ENCODE assay signal across 29 cellular contexts in the genomic region with DNA sequence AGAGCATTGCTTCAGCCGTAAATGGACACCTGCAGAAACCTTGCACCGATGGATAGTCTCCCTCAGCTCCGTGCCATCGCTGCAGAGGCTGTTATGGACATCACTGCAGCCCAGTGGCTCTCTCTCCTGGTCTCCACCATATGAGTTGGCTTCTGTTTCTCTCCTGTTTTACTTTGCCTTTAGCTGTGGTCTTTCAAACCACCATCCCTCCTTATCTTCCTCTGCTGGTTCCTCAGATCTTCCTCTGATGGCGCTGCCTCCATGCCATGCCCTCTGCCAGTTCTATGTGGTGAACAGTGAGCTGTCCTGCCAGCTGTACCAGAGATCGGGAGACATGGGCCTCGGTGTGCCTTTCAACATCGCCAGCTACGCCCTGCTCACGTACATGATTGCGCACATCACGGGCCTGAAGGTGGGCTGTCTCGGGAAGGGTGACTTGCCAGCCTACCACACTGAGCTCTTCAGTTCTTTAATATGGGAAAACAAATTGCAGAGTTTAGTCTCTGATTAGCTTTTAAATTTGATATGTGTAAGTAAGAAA. TPM values are rescaled to one million over a fixed set of nuclear protein-coding genes. Genes with fewer than 3 reads are reported as not detected.
DNase-seq lines count a peak whose midpoint lies in the region; ATAC-seq and TF ChIP-seq lines count a peak whose summit lies in the region.
"Had no signal": no experiment of that assay in that cellular context is flagged by ENCODE, and none has a peak within 500 bp of the region (broad histone marks: within the 10 kb centered on the region; RNA-seq: fewer than 3 reads in every experiment).

No MANE protein-coding gene starts in this region.

- H3K79me2 ChIP-seq in neural progenitor cell (ENCODE audit: low read depth): peaks cover 12% of the 10 kb centered on the region

- H3K27me3 Mint-ChIP-seq in activated CD8-positive, alpha-beta T cell treated with anti-CD3 and anti-CD28 coated beads, Interleukin-2, amount 10 ng/mL, durations not matched to agents 7 days and 5 days (ENCODE audit: low read depth): no peaks in the 10 kb centered on the region
- no peaks in the 10 kb centered on the region for H3K27me3 Mint-ChIP-seq in activated CD8-positive, alpha-beta T cell treated with anti-CD3 and anti-CD28 coated beads for 36 hours
- H3K27me3 Mint-ChIP-seq in Caco-2 (ENCODE audit: insufficient read depth, unreplicated experiment) (peaks cover 3% of the 10 kb centered on the region), neural progenitor cell (ENCODE audit: insufficient read depth, low read depth) (peaks cover 3% of the 10 kb centered on the region)
- no peaks in the 10 kb centered on the region for H3K27me3 Mint-ChIP-seq in activated T-helper 1 cell treated with anti-CD3 and anti-CD28 coated beads, Interleukin-12 subunit alpha, Interleukin-12 subunit beta, Interleukin-2, Interleukin-4 antibody, amounts not matched to agents 30 ng/mL and 10 ng/mL and 1 ng/mL, durations not matched to agents 14 hours and 24 hours and 36 hours (ENCODE audit: insufficient read depth)
- H3K27me3 Mint-ChIP-seq: CD4-positive, alpha-beta T cell; naive thymus-derived CD4-positive, alpha-beta T cell had no signal

- DNase-seq in activated CD8-positive, alpha-beta T cell treated with anti-CD3 and anti-CD28 coated beads, Interleukin-2, amount 10 ng/mL, durations not matched to agents 7 days and 5 days: no peak
- DNase-seq in activated CD8-positive, alpha-beta T cell treated with anti-CD3 and anti-CD28 coated beads for 36 hours: no peak
- DNase-seq in Caco-2 (no peak), neural progenitor cell (ENCODE audit: low spot score) (no peak), epidermal melanocyte (ENCODE audit: insufficient read length, low spot score) (no peak), occipital lobe (lab: John Stamatoyannopoulos, UW) (no peak)
- DNase-seq in activated T-helper 1 cell treated with anti-CD3 and anti-CD28 coated beads, Interleukin-12 subunit alpha, Interleukin-12 subunit beta, Interleukin-2, Interleukin-4 antibody, amounts not matched to agents 30 ng/mL and 10 ng/mL and 1 ng/mL, durations not matched to agents 14 hours and 24 hours and 36 hours (ENCODE audit: low spot score): no peak
- DNase-seq: activated CD4-positive, alpha-beta T cell treated with anti-CD3 and anti-CD28 coated beads, Interleukin-2, amount 50 U/mL, for 48 hours; activated CD4-positive, CD25-positive, alpha-beta regulatory T cell; amniotic stem cell; brain microvascular endothelial cell; CD4-positive, alpha-beta T cell; H7; KG1; kidney glomerular epithelial cell; lower lobe of right lung; naive thymus-derived CD4-positive, alpha-beta T cell; NCI-H1092 treated with DMSO at 0.1 percent for 48 hours; NCI-H187; NCI-H2171 treated with DMSO at 0.1 percent for 48 hours; NCI-H510A; RPMI8226; stimulated activated CD4-positive, alpha-beta T cell treated with anti-CD3 and anti-CD28 coated beads, Interleukin-15, amount 100 ng/mL, for 24 hours; stimulated activated CD4-positive, alpha-beta T cell treated with anti-CD3 and anti-CD28 coated beads, Interleukin-4, amount 100 ng/mL, for 4 hours; substantia nigra; upper lobe of left lung had no signal

- no peaks in the 10 kb centered on the region for H3F3A ChIP-seq in neural progenitor cell (ENCODE audit: low read depth)

- peak overlapping the region; percentile 3 for H3K27ac Mint-ChIP-seq in activated CD8-positive, alpha-beta T cell treated with anti-CD3 and anti-CD28 coated beads, Interleukin-2, amount 10 ng/mL, durations not matched to agents 7 days and 5 days
- H3K27ac Mint-ChIP-seq in activated CD8-positive, alpha-beta T cell treated with anti-CD3 and anti-CD28 coated beads for 36 hours: no peak overlapping the region
- H3K27ac Mint-ChIP-seq in Caco-2 (ENCODE audit: unreplicated experiment) (peak overlapping the region; percentile 58), neural progenitor cell (no peak overlapping the region)
- peak overlapping the region; percentile 14 for H3K27ac Mint-ChIP-seq in activated T-helper 1 cell treated with anti-CD3 and anti-CD28 coated beads, Interleukin-12 subunit alpha, Interleukin-12 subunit beta, Interleukin-2, Interleukin-4 antibody, amounts not matched to agents 30 ng/mL and 10 ng/mL and 1 ng/mL, durations not matched to agents 14 hours and 24 hours and 36 hours
- H3K27ac Mint-ChIP-seq: CD4-positive, alpha-beta T cell had no signal

- H3K4me1 ChIP-seq in Caco-2: no peaks in the 10 kb centered on the region; the same call in 1 of the 2 replicates
- no peaks in the 10 kb centered on the region for H3K4me1 ChIP-seq in neural progenitor cell
- H3K4me1 ChIP-seq: lower lobe of right lung, SJSA1, upper lobe of left lung had no signal

- no peak overlapping the region for H3K27ac ChIP-seq in neural progenitor cell
- H3K27ac ChIP-seq: brain microvascular endothelial cell, gastroesophageal sphincter, lower lobe of right lung, SJSA1, upper lobe of left lung had no signal

- CTCF ChIA-PET in activated CD8-positive, alpha-beta T cell treated with anti-CD3 and anti-CD28 coated beads, Interleukin-2, amount 10 ng/mL, durations not matched to agents 7 days and 5 days (lab: Charles Lee): interaction anchor here (2.7 kb wide), 1 partner anchor 46 kb away, joined by 9 read pairs; no protein-coding TSS in a partner anchor
- CTCF ChIA-PET in activated CD8-positive, alpha-beta T cell treated with anti-CD3 and anti-CD28 coated beads for 36 hours (lab: Charles Lee): interaction anchor here (1.1 to 2.1 kb wide), 3 partner anchors 10 to 46 kb away, joined by 4 to 6 read pairs (median 4); no protein-coding TSS in a partner anchor
- CTCF ChIA-PET in Caco-2 (lab: Charles Lee): no interaction called here

- no peaks in the 10 kb centered on the region for H3K9me3 Mint-ChIP-seq in activated CD8-positive, alpha-beta T cell treated with anti-CD3 and anti-CD28 coated beads, Interleukin-2, amount 10 ng/mL, durations not matched to agents 7 days and 5 days (ENCODE audit: insufficient read depth)
- H3K9me3 Mint-ChIP-seq in activated CD8-positive, alpha-beta T cell treated with anti-CD3 and anti-CD28 coated beads for 36 hours: peaks cover 4% of the 10 kb centered on the region
- H3K9me3 Mint-ChIP-seq in Caco-2 (ENCODE audit: unreplicated experiment) (peaks cover 10% of the 10 kb centered on the region), neural progenitor cell (peaks cover 8% of the 10 kb centered on the region)
- no peaks in the 10 kb centered on the region for H3K9me3 Mint-ChIP-seq in activated T-helper 1 cell treated with anti-CD3 and anti-CD28 coated beads, Interleukin-12 subunit alpha, Interleukin-12 subunit beta, Interleukin-2, Interleukin-4 antibody, amounts not matched to agents 30 ng/mL and 10 ng/mL and 1 ng/mL, durations not matched to agents 14 hours and 24 hours and 36 hours

- no peak overlapping the region for H3K9ac ChIP-seq in neural progenitor cell

- H3K27me3 ChIP-seq in Caco-2 (replicated peaks; ENCODE audit: control insufficient read depth, insufficient read depth, low read length) (no peaks in the 10 kb centered on the region), neural progenitor cell (no peaks in the 10 kb centered on the region)
- H3K27me3 ChIP-seq: brain microvascular endothelial cell, gastroesophageal sphincter, SJSA1, upper lobe of left lung had no signal

- H3K36me3 Mint-ChIP-seq in activated CD8-positive, alpha-beta T cell treated with anti-CD3 and anti-CD28 coated beads, Interleukin-2, amount 10 ng/mL, durations not matched to agents 7 days and 5 days (ENCODE audit: low read depth): peaks cover 76% of the 10 kb centered on the region
- H3K36me3 Mint-ChIP-seq in activated CD8-positive, alpha-beta T cell treated with anti-CD3 and anti-CD28 coated beads for 36 hours (ENCODE audit: low read depth): peaks cover 70% of the 10 kb centered on the region
- H3K36me3 Mint-ChIP-seq in Caco-2 (ENCODE audit: insufficient read depth, unreplicated experiment) (peaks cover 80% of the 10 kb centered on the region), neural progenitor cell (peaks cover 49% of the 10 kb centered on the region)
- peaks cover 55% of the 10 kb centered on the region for H3K36me3 Mint-ChIP-seq in activated T-helper 1 cell treated with anti-CD3 and anti-CD28 coated beads, Interleukin-12 subunit alpha, Interleukin-12 subunit beta, Interleukin-2, Interleukin-4 antibody, amounts not matched to agents 30 ng/mL and 10 ng/mL and 1 ng/mL, durations not matched to agents 14 hours and 24 hours and 36 hours (ENCODE audit: low read depth)

- no peak overlapping the region for H3K4me3 Mint-ChIP-seq in activated CD8-positive, alpha-beta T cell treated with anti-CD3 and anti-CD28 coated beads, Interleukin-2, amount 10 ng/mL, durations not matched to agents 7 days and 5 days
- no peak overlapping the region for H3K4me3 Mint-ChIP-seq in activated CD8-positive, alpha-beta T cell treated with anti-CD3 and anti-CD28 coated beads for 36 hours
- H3K4me3 Mint-ChIP-seq in Caco-2 (ENCODE audit: unreplicated experiment): peak overlapping the region; percentile 44
- H3K4me3 Mint-ChIP-seq in activated T-helper 1 cell treated with anti-CD3 and anti-CD28 coated beads, Interleukin-12 subunit alpha, Interleukin-12 subunit beta, Interleukin-2, Interleukin-4 antibody, amounts not matched to agents 30 ng/mL and 10 ng/mL and 1 ng/mL, durations not matched to agents 14 hours and 24 hours and 36 hours: no peak overlapping the region
- peak overlapping the region; percentile 10 for H3K4me3 Mint-ChIP-seq in neural progenitor cell
- H3K4me3 Mint-ChIP-seq: CD4-positive, alpha-beta T cell; naive thymus-derived CD4-positive, alpha-beta T cell had no signal

- intact Hi-C loops in activated CD8-positive, alpha-beta T cell treated with anti-CD3 and anti-CD28 coated beads for 36 hours (cut with micrococcal nuclease): no loop called here
- intact Hi-C loops in Caco-2 (cut with micrococcal nuclease; ENCODE audit: unreplicated experiment): no loop called here
- intact Hi-C loops in activated T-helper 1 cell treated with anti-CD3 and anti-CD28 coated beads, Interleukin-12 subunit alpha, Interleukin-12 subunit beta, Interleukin-2, Interleukin-4 antibody, amounts not matched to agents 30 ng/mL and 10 ng/mL and 1 ng/mL, durations not matched to agents 14 hours and 24 hours and 36 hours (cut with micrococcal nuclease): loop anchor here (5.0 kb wide), 1 partner anchor 42 kb away; a partner anchor contains a TSS

- H3K4me1 Mint-ChIP-seq in activated CD8-positive, alpha-beta T cell treated with anti-CD3 and anti-CD28 coated beads, Interleukin-2, amount 10 ng/mL, durations not matched to agents 7 days and 5 days (ENCODE audit: low read depth): peaks cover 17% of the 10 kb centered on the region
- peaks cover 6% of the 10 kb centered on the region for H3K4me1 Mint-ChIP-seq in activated CD8-positive, alpha-beta T cell treated with anti-CD3 and anti-CD28 coated beads for 36 hours (ENCODE audit: low read depth)
- H3K4me1 Mint-ChIP-seq in Caco-2 (ENCODE audit: low read depth, unreplicated experiment) (peaks cover 19% of the 10 kb centered on the region), neural progenitor cell (no peaks in the 10 kb centered on the region)
- H3K4me1 Mint-ChIP-seq in activated T-helper 1 cell treated with anti-CD3 and anti-CD28 coated beads, Interleukin-12 subunit alpha, Interleukin-12 subunit beta, Interleukin-2, Interleukin-4 antibody, amounts not matched to agents 30 ng/mL and 10 ng/mL and 1 ng/mL, durations not matched to agents 14 hours and 24 hours and 36 hours (ENCODE audit: low read depth): peaks cover 35% of the 10 kb centered on the region

- H3K4me2 ChIP-seq in neural progenitor cell: no peak overlapping the region

- POLR2A ChIA-PET in activated CD8-positive, alpha-beta T cell treated with anti-CD3 and anti-CD28 coated beads, Interleukin-2, amount 10 ng/mL, durations not matched to agents 7 days and 5 days (lab: Charles Lee): interaction anchor here (0.8 to 1.6 kb wide), 4 partner anchors 10 to 40 kb away, joined by 4 to 13 read pairs (median 6); a partner anchor contains a TSS
- POLR2A ChIA-PET in activated CD8-positive, alpha-beta T cell treated with anti-CD3 and anti-CD28 coated beads for 36 hours (lab: Charles Lee): interaction anchor here (0.7 to 4.7 kb wide), 6 partner anchors 9 to 133 kb away, joined by 3 to 41 read pairs (median 5); a partner anchor contains a TSS
- POLR2A ChIA-PET in Caco-2 (lab: Charles Lee): no interaction called here

- no peak for ATAC-seq in activated CD8-positive, alpha-beta T cell treated with anti-CD3 and anti-CD28 coated beads, Interleukin-2, amount 10 ng/mL, durations not matched to agents 7 days and 5 days
- no peak for ATAC-seq in activated CD8-positive, alpha-beta T cell treated with anti-CD3 and anti-CD28 coated beads for 36 hours
- no peak for ATAC-seq in HG03025 (IDR thresholded peaks at IDR 0.05; ENCODE audit: low FRiP score, unreplicated experiment)
- ATAC-seq: gastroesophageal sphincter; lower lobe of right lung; naive thymus-derived CD4-positive, alpha-beta T cell had no signal

- H3K36me3 ChIP-seq in Caco-2 (ENCODE audit: control insufficient read depth, insufficient read depth, low read length) (peaks cover 4% of the 10 kb centered on the region), neural progenitor cell (peaks cover 29% of the 10 kb centered on the region)

- H3K9me3 ChIP-seq in Caco-2 (no peaks in the 10 kb centered on the region), neural progenitor cell (ENCODE audit: low read depth) (no peaks in the 10 kb centered on the region)
- H3K9me3 ChIP-seq: gastroesophageal sphincter, lower lobe of right lung, SJSA1, upper lobe of left lung had no signal

- H2AFZ ChIP-seq in neural progenitor cell (replicated peaks): no peak overlapping the region

- no TSS peak for BruUV-seq in Caco-2 (replicated peaks; lab: Mats Ljungman, UMichigan)

- no peaks in the 10 kb centered on the region for H4K20me1 ChIP-seq in neural progenitor cell (ENCODE audit: low read depth)

- TF ChIP-seq CTCF in activated CD8-positive, alpha-beta T cell treated with anti-CD3 and anti-CD28 coated beads for 36 hours (IDR thresholded peaks at IDR 0.05): no peak
- TF ChIP-seq CTCF in Caco-2 (IDR thresholded peaks at IDR 0.05; ENCODE audit: insufficient read depth in 1 of 2, low read depth in 1 of 2, low read length in 1 of 2, severe bottlenecking in 1 of 2, unreplicated experiment in 1 of 2) (no peak), neural progenitor cell (IDR thresholded peaks at IDR 0.05) (no peak)

- H3K4me3 ChIP-seq in Caco-2 (ENCODE audit: low read depth, low read length) (no peak overlapping the region), neural progenitor cell (no peak overlapping the region)
- H3K4me3 ChIP-seq: gastroesophageal sphincter, lower lobe of right lung, SJSA1, upper lobe of left lung had no signal

RNA-seq across cellular contexts. Expression of a gene that starts 13.1 kb away (rescaled TPM):
- 100 to 1,000 TPM; 502 to 505 TPM for total RNA-seq in activated CD8-positive, alpha-beta T cell treated with anti-CD3 and anti-CD28 coated beads, Interleukin-2, amount 10 ng/mL, durations not matched to agents 7 days and 5 days
- total RNA-seq in activated CD8-positive, alpha-beta T cell treated with anti-CD3 and anti-CD28 coated beads for 36 hours: 100 to 1,000 TPM; 324 to 329 TPM
- total RNA-seq in Caco-2 (2022): 140 and 143 TPM in 2 replicates
- 246 and 257 TPM in 2 replicates for total RNA-seq in activated T-helper 1 cell treated with anti-CD3 and anti-CD28 coated beads, Interleukin-12 subunit alpha, Interleukin-12 subunit beta, Interleukin-2, Interleukin-4 antibody, amounts not matched to agents 30 ng/mL and 10 ng/mL and 1 ng/mL, durations not matched to agents 14 hours and 24 hours and 36 hours
- total RNA-seq in neural progenitor cell (ENCODE audit: low replicate concordance): 60.3 and 86.9 TPM in 2 replicates
- total RNA-seq in occipital lobe: 2.0 TPM

RNA-seq across cellular contexts. Expression of a gene that starts 41.9 kb away (rescaled TPM):
- 10 to 100 TPM; 66.0 to 74.1 TPM for total RNA-seq in activated CD8-positive, alpha-beta T cell treated with anti-CD3 and anti-CD28 coated beads, Interleukin-2, amount 10 ng/mL, durations not matched to agents 7 days and 5 days
- total RNA-seq in activated CD8-positive, alpha-beta T cell treated with anti-CD3 and anti-CD28 coated beads for 36 hours: 100 to 1,000 TPM; 113 to 114 TPM
- total RNA-seq in Caco-2 (2022) (112 and 114 TPM in 2 replicates), neural progenitor cell (ENCODE audit: low replicate concordance) (20.2 and 29.7 TPM in 2 replicates), occipital lobe (2.7 TPM)
- 84.4 and 96.1 TPM in 2 replicates for total RNA-seq in activated T-helper 1 cell treated with anti-CD3 and anti-CD28 coated beads, Interleukin-12 subunit alpha, Interleukin-12 subunit beta, Interleukin-2, Interleukin-4 antibody, amounts not matched to agents 30 ng/mL and 10 ng/mL and 1 ng/mL, durations not matched to agents 14 hours and 24 hours and 36 hours

Comparison
In these comparisons a context has a peak if more than half of its experiments do, and no peak if none do; other contexts are left out.
1. H3K27ac Mint-ChIP-seq: peak in activated CD8-positive, alpha-beta T cell treated with anti-CD3 and anti-CD28 coated beads, Interleukin-2, amount 10 ng/mL, durations not matched to agents 7 days and 5 days (single experiment), Caco-2 (single experiment) and activated T-helper 1 cell treated with anti-CD3 and anti-CD28 coated beads, Interleukin-12 subunit alpha, Interleukin-12 subunit beta, Interleukin-2, Interleukin-4 antibody, amounts not matched to agents 30 ng/mL and 10 ng/mL and 1 ng/mL, durations not matched to agents 14 hours and 24 hours and 36 hours (single experiment); none in activated CD8-positive, alpha-beta T cell treated with anti-CD3 and anti-CD28 coated beads for 36 hours (single experiment) and neural progenitor cell (single experiment).
2. H3K4me3 Mint-ChIP-seq: peak in Caco-2 (single experiment) and neural progenitor cell (single experiment); none in activated CD8-positive, alpha-beta T cell treated with anti-CD3 and anti-CD28 coated beads, Interleukin-2, amount 10 ng/mL, durations not matched to agents 7 days and 5 days (single experiment), activated CD8-positive, alpha-beta T cell treated with anti-CD3 and anti-CD28 coated beads for 36 hours (single experiment) and activated T-helper 1 cell treated with anti-CD3 and anti-CD28 coated beads, Interleukin-12 subunit alpha, Interleukin-12 subunit beta, Interleukin-2, Interleukin-4 antibody, amounts not matched to agents 30 ng/mL and 10 ng/mL and 1 ng/mL, durations not matched to agents 14 hours and 24 hours and 36 hours (single experiment).
3. RNA of a gene that starts 13.1 kb away (total RNA-seq): 502 to 505 TPM in activated CD8-positive, alpha-beta T cell treated with anti-CD3 and anti-CD28 coated beads, Interleukin-2, amount 10 ng/mL, durations not matched to agents 7 days and 5 days, 324 to 329 TPM in activated CD8-positive, alpha-beta T cell treated with anti-CD3 and anti-CD28 coated beads for 36 hours, 246 to 257 TPM in activated T-helper 1 cell treated with anti-CD3 and anti-CD28 coated beads, Interleukin-12 subunit alpha, Interleukin-12 subunit beta, Interleukin-2, Interleukin-4 antibody, amounts not matched to agents 30 ng/mL and 10 ng/mL and 1 ng/mL, durations not matched to agents 14 hours and 24 hours and 36 hours, 140 to 143 TPM in Caco-2 and 60.3 to 86.9 TPM in neural progenitor cell; 2.0 TPM in occipital lobe (single experiment); every median in the first group is over 10 times any median in the second.